In the genomic region with DNA sequence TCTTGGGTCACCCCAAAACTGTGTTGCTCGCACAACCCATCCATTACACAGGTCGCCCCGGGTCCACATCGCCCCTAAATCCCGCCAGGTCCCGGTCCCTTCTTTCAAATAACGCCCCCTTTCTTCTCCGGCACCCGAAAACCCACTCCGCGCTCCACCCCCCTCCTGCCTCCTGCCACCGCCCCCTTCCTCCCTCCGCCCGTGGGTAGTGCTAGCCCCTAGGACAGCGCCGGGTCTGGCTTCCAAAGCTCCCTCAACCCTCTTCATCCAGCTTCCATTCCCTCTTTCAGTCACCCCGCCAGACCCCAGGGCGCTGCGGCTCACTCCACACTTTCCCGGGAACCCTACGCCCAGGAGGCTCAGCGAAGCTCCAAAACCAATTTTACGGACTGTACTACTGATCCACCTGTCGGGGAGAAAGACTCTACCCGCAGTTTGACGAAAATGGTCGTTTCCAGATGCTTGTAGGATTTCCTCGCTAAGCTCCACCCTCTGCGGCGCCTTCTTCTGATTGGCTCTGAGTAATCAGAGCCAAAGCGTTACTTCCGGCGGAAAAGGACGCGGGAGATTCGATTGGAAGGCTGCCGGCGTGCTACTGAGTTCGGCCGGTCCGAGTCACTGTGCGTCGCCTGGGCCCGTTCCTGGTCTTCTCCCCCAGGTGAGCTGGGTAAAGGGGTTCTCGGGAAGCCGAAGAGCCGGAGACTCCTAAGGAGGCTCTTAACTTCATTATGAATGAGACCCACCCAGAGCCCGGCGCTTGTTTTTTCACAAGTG, we compare ENCODE assay signal across 8 cellular contexts. TPM values are rescaled to one million over a fixed set of nuclear protein-coding genes. Genes with fewer than 3 reads are reported as not detected.
DNase-seq lines count a peak whose midpoint lies in the region; ATAC-seq, FAIRE-seq and TF ChIP-seq lines count a peak whose summit lies in the region.

A gene with protein sequence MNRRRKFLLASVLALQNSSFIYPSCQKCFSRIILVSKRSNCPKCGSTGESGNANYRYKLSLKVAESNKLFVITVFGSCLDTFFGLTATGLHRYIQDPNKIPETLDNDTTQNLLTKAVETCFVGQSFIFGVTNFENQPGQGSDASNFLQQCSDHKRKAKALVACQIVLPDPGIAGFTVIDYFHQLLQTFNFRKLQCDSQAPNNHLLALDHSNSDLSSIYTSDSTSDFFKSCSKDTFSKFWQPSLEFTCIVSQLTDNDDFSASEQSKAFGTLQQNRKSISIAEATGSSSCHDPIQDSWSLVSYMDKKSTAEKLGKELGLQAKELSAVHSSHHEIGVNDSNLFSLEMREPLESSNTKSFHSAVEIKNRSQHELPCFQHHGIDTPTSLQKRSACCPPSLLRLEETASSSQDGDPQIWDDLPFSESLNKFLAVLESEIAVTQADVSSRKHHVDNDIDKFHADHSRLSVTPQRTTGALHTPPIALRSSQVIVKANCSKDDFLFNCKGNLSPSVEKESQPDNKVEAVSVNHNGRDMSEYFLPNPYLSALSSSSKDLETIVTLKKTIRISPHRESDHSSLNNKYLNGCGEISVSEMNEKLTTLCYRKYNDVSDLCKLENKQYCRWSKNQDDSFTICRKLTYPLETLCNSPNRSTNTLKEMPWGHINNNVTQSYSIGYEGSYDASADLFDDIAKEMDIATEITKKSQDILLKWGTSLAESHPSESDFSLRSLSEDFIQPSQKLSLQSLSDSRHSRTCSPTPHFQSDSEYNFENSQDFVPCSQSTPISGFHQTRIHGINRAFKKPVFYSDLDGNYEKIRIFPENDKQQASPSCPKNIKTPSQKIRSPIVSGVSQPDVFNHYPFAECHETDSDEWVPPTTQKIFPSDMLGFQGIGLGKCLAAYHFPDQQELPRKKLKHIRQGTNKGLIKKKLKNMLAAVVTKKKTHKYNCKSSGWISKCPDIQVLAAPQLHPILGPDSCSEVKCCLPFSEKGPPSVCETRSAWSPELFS (plus strand): TSS at position 572 of the 774 bp plus-strand sequence. CDS start 13,003 bp downstream, outside the sequence.

- H2BK20ac ChIP-seq in H1 (ENCODE audit: low read length): no peak within 1 kb of the TSS

- peak within 1 kb of the TSS; percentile 39 for H4K5ac ChIP-seq in H1 (ENCODE audit: insufficient read length, low read depth, low read length)

- peak within 1 kb of the TSS; percentile 100 for H3K27ac Mint-ChIP-seq in memory B cell

- H2AK5ac ChIP-seq in H1 (ENCODE audit: low read depth, low read length): peak within 1 kb of the TSS; percentile 9; the same call in 1 of the 2 replicates

- H3K23ac ChIP-seq in H1 (ENCODE audit: insufficient read length): no peak within 1 kb of the TSS

- H3K18ac ChIP-seq in H1 (ENCODE audit: extremely low read depth, low read length): peak within 1 kb of the TSS; percentile 44; the same call in 1 of the 2 replicates

- peak in 1 of 2 experiments; percentile 99; a peak in 2 of 3 replicates for TF ChIP-seq EP300 in H1 (IDR thresholded peaks at IDR 0.05; ENCODE audit: borderline replicate concordance in 1 of 2, low read depth in 2 of 2, low read length in 2 of 2)

- H3K27ac ChIP-seq in H1 (ENCODE audit: low read depth, low read length): peak within 1 kb of the TSS; percentile 46; the same call in 1 of the 2 replicates

- CTCF ChIA-PET in H1 (lab: Charles Lee; ENCODE audit: partially characterized antibody): interaction anchor here (0.7 to 8.2 kb wide), 5 partner anchors 9 to 184 kb away, joined by 3 to 82 read pairs (median 5); no protein-coding TSS in a partner anchor

- peak within 1 kb of the TSS; percentile 7 for H3K56ac ChIP-seq in H1 (replicated peaks; ENCODE audit: insufficient read length, low read depth, low read length)

- peak; percentile 68 to 88 for TF ChIP-seq POLR2A in H1 (IDR thresholded peaks at IDR 0.05; ENCODE audit: control extremely low read depth in 1 of 2, low read depth in 2 of 2, low read length in 2 of 2)

- no peaks in the 10 kb centered on the region for H3K9me3 ChIP-seq in H1 (ENCODE audit: insufficient read depth in 2 of 2, low read depth in 1 of 2, low read length in 1 of 2)

- POLR2A ChIA-PET in H1 (lab: Charles Lee; ENCODE audit: partially characterized antibody): interaction anchor here (0.5 to 2.9 kb wide), 18 partner anchors 12 to 1377 kb away, joined by 3 to 13 read pairs (median 4); partner anchors contain the start of genes CCDC90B, PCF11 and RAB30

- FAIRE-seq in H1 (lab: Jason Lieb, UNC): peak; percentile 65

- H2BK15ac ChIP-seq in H1 (ENCODE audit: low read length): no peak within 1 kb of the TSS

- H3K14ac ChIP-seq in H1 (ENCODE audit: insufficient read length): no peak within 1 kb of the TSS

- peaks cover 3% of the 10 kb centered on the region for H3K79me1 ChIP-seq in H1 (ENCODE audit: low read depth, low read length)

- no peak for TF ChIP-seq CTCF in H1 (IDR thresholded peaks at IDR 0.05; ENCODE audit: control extremely low read depth in 1 of 3, insufficient read depth in 1 of 3, low read depth in 1 of 3, low read length in 3 of 3)

- no peak for TF ChIP-seq RAD21 in H1 (IDR thresholded peaks at IDR 0.05 in 1 of 2, conservative IDR thresholded peaks at IDR 0.05 in 1 of 2; ENCODE audit: low read depth in 2 of 2, low read length in 2 of 2)

- H2BK5ac ChIP-seq in H1 (ENCODE audit: low read depth, low read length): peak within 1 kb of the TSS; percentile 38; the same call in 1 of the 2 replicates

- H4K91ac ChIP-seq in H1 (replicated peaks; ENCODE audit: insufficient read length, low read length): no peak within 1 kb of the TSS

- no peaks in the 10 kb centered on the region for H3K27me3 Mint-ChIP-seq in memory B cell

- peak; percentile 70 for ATAC-seq in GM21360 (IDR thresholded peaks at IDR 0.05; ENCODE audit: unreplicated experiment)
- ATAC-seq in memory B cell (ENCODE audit: low read depth): peak; percentile 65

- H2BK120ac ChIP-seq in H1 (replicated peaks; ENCODE audit: low read depth, low read length): no peak within 1 kb of the TSS

- peaks cover 0 to 7% (median 5%) of the 10 kb centered on the region in 4 experiments; a peak in 5 of 7 replicates for H3K4me1 ChIP-seq in H1 (replicated peaks in 1 of 4; ENCODE audit: control insufficient read depth in 3 of 4, insufficient read depth in 4 of 4, low read length in 3 of 4)

- peak within 1 kb of the TSS; percentile 100 for H3K4me3 Mint-ChIP-seq in memory B cell

- H3K9ac ChIP-seq in H1 (replicated peaks in 1 of 4; ENCODE audit: extremely low read depth in 1 of 4, low read depth in 3 of 4, low read length in 3 of 4): peak within 1 kb of the TSS; percentile 54 to 85 (median 76)

- peaks cover 5% of the 10 kb centered on the region for H3K36me3 Mint-ChIP-seq in memory B cell

- H3K4me1 Mint-ChIP-seq in memory B cell: peaks cover 27% of the 10 kb centered on the region

- peaks cover 0 to 2% (median 0%) of the 10 kb centered on the region in 4 experiments; a peak in 2 of 8 replicates for H3K36me3 ChIP-seq in H1 (ENCODE audit: control insufficient read depth in 2 of 4, insufficient read depth in 4 of 4, low read length in 3 of 4)

- no peaks in the 10 kb centered on the region for H3K27me3 ChIP-seq in H1 (replicated peaks in 1 of 4; ENCODE audit: control insufficient read depth in 3 of 4, extremely low read depth in 1 of 4, insufficient read depth in 3 of 4, low read length in 3 of 4)

- H4K8ac ChIP-seq in H1 (ENCODE audit: extremely low read depth, insufficient read depth, low read length): peak within 1 kb of the TSS; percentile 75

- H2BK12ac ChIP-seq in H1 (ENCODE audit: low read depth, low read length): peak within 1 kb of the TSS; percentile 12

- H3K9me3 Mint-ChIP-seq in memory B cell: no peaks in the 10 kb centered on the region

- peak within 1 kb of the TSS; percentile 95 for H2AFZ ChIP-seq in H1 (ENCODE audit: low read length)

- peaks cover 0 to 3% of the 10 kb centered on the region in 2 experiments for H4K20me1 ChIP-seq in H1 (replicated peaks in 1 of 2; ENCODE audit: control insufficient read depth in 1 of 2, insufficient read depth in 2 of 2, low read length in 2 of 2)

- H3K23me2 ChIP-seq in H1 (ENCODE audit: low read depth, low read length): peaks cover 13% of the 10 kb centered on the region

- H3K79me2 ChIP-seq in H1 (ENCODE audit: control insufficient read depth in 1 of 2, insufficient read depth in 2 of 2, low read length in 2 of 2): peaks cover 12 to 67% of the 10 kb centered on the region in 2 experiments

- H3K4ac ChIP-seq in H1 (replicated peaks; ENCODE audit: insufficient read length, low read depth, low read length): no peak within 1 kb of the TSS

- peak within 1 kb of the TSS; percentile 98 to 100 for H3K4me2 ChIP-seq in H1 (ENCODE audit: insufficient read depth in 1 of 2, low read depth in 2 of 2, low read length in 2 of 2)

- peak within 1 kb of the TSS; percentile 79 to 97 (median 87) for H3K4me3 ChIP-seq in H1 (ENCODE audit: extremely low read depth in 1 of 4, insufficient read depth in 2 of 4, low read depth in 3 of 4, low read length in 4 of 4)

- peak; percentile 82 for DNase-seq in CMK (ENCODE audit: low read depth)
- DNase-seq in HT1080 (ENCODE audit: low read depth): peak; percentile 94
- DNase-seq in NOMO-1 treated with dmso at 0.1 percent for 144 hours (lab: John Stamatoyannopoulos, UW; ENCODE audit: unreplicated experiment): peak; percentile 94
- peak; percentile 75 to 82 (median 76) for DNase-seq in activated CD8-positive, alpha-beta memory T cell treated with anti-CD3 and anti-CD28 coated beads for 48 hours (ENCODE audit: low read depth in 2 of 3, low spot score in 2 of 3)
- DNase-seq in H1 (ENCODE audit: low read depth in 1 of 2, low spot score in 2 of 2): peak; percentile 87 to 94
- DNase-seq in memory B cell (ENCODE audit: low spot score in 2 of 2): peak; percentile 90 to 93
- DNase-seq in stimulated activated CD8-positive, alpha-beta memory T cell treated with anti-CD3 and anti-CD28 coated beads, Interleukin-12 subunit alpha, Interleukin-12 subunit beta, amount 100 ng/mL, for 24 hours (ENCODE audit: extremely low read depth): peak; percentile 85

- 1% methylated on average over 40 of the region's 49 CpGs; no CpG with 5 or more reads in 1 of the 2 experiments for WGBS in H1 (ENCODE audit: extremely low coverage in 1 of 2, insufficient coverage in 1 of 2, insufficient read length in 1 of 2, insufficient replicate concordance in 2 of 2, low coverage in 1 of 2, low lambda C conversion rate in 2 of 2, missing lambda C conversion rate in 1 of 2), 2 experiments

RNA-seq across cellular contexts. Expression of the gene that starts here (rescaled TPM):
- 19.3 and 24.6 TPM in 2 replicates for total RNA-seq in HT1080 (2014; rRNA removed; shearing (Covaris generic))
- 24.8 and 27.8 TPM in 2 replicates for polyA plus RNA-seq in HT1080 (2015; cell fraction: cytosol; rRNA removed)
- polyA plus RNA-seq in HT1080 (2015; cell fraction: nucleus; rRNA removed): 21.9 and 22.7 TPM in 2 replicates
- total RNA-seq in H1 (2021; fragmentation: NEBNext Ultra II Directional; extraction: Animal tissue kit (Norgen Biotek cat#: 25700)): 24.0 and 25.7 TPM in 2 replicates
- 6.2 and 11.6 TPM in 2 replicates for polyA plus RNA-seq in H1 (2011; rRNA removed)
- polyA plus RNA-seq in H1 (2011; cell fraction: cytosol; rRNA removed): 11.2 TPM
- polyA plus RNA-seq in H1 (2011; cell fraction: nucleus; rRNA removed): 13.7 TPM
- 13.0 to 25.1 TPM (median 22.2 TPM) in 4 replicates for polyA plus RNA-seq in H1 (2012, experiment 1 of 2)
- polyA plus RNA-seq in H1 (2012, experiment 2 of 2): 1.9 TPM
- 18.6 TPM for polyA plus RNA-seq in H1 (2013, experiment 1 of 2)
- polyA plus RNA-seq in H1 (2013, experiment 2 of 2): 18.7 TPM
- 38.5 and 40.0 TPM in 2 replicates for polyA minus RNA-seq in H1 (2011; rRNA and poly(A)+ RNA removed)
- 11.2 TPM for polyA minus RNA-seq in H1 (2011; cell fraction: cytosol; rRNA and poly(A)+ RNA removed)
- 51.0 TPM for polyA minus RNA-seq in H1 (2011; cell fraction: nucleus; rRNA and poly(A)+ RNA removed)

Comparison
In these comparisons a context has a peak if more than half of its experiments do, and no peak if none do; other contexts are left out.
1. Peak in every context shown above with its lines: DNase-seq, ATAC-seq, H3K4me3 ChIP-seq and H3K27ac ChIP-seq.